9 cellular contexts compared by ENCODE assay signal in the genomic region with DNA sequence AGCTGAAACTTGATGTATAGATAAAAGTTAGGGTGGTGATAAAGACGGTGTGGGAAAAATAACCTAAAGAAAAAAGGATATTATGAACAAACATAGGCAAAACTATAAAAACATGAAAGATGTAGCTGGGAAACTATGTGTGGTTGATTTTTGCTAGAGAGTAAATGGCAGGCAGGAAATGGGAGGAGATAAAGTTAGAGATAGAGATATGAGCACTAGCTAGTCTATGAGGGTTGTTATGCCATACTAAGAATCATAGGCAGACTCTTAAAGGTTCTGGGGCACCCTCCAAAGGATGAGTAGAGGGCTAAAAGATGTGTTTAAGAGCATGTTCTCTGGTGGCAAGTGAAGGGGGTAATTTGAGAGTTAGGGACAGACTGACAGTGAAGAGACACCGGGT.
"Had no signal": no experiment of that assay in that cellular context is flagged by ENCODE, and none has a peak within 500 bp of the region (broad histone marks: within the 10 kb centered on the region; RNA-seq: fewer than 3 reads in every experiment).

No MANE protein-coding gene starts in this region.

- H3K4me3 ChIP-seq: GM23338, HAP-1, K562 had no signal

- H3K4me1 ChIP-seq: HAP-1 had no signal

- H3K4me2 ChIP-seq: GM23338 had no signal

- H2AFZ ChIP-seq: GM23338 had no signal

- H3K4me1 Mint-ChIP-seq: GM23338, IgD-negative memory B cell had no signal

- H3K9me3 Mint-ChIP-seq: HFFc6 had no signal

- H3K27ac Mint-ChIP-seq: GM23338, HFFc6, IgD-negative memory B cell had no signal

- H3K36me3 Mint-ChIP-seq: IgD-negative memory B cell had no signal

- H3K4me3 Mint-ChIP-seq: GM23338, HFFc6, IgD-negative memory B cell had no signal

- ATAC-seq: GM23338, HCT116, HepG2, K562 had no signal

- H3K36me3 ChIP-seq: HAP-1 had no signal

- H3K27me3 Mint-ChIP-seq: IgD-negative memory B cell had no signal

- FAIRE-seq: H1, HepG2, K562 had no signal

- H3K9me3 ChIP-seq: HAP-1 had no signal

- DNase-seq: H7, HFFc6 had no signal
